Comparison of ENCODE assay signal across 8 cellular contexts in the genomic region with DNA sequence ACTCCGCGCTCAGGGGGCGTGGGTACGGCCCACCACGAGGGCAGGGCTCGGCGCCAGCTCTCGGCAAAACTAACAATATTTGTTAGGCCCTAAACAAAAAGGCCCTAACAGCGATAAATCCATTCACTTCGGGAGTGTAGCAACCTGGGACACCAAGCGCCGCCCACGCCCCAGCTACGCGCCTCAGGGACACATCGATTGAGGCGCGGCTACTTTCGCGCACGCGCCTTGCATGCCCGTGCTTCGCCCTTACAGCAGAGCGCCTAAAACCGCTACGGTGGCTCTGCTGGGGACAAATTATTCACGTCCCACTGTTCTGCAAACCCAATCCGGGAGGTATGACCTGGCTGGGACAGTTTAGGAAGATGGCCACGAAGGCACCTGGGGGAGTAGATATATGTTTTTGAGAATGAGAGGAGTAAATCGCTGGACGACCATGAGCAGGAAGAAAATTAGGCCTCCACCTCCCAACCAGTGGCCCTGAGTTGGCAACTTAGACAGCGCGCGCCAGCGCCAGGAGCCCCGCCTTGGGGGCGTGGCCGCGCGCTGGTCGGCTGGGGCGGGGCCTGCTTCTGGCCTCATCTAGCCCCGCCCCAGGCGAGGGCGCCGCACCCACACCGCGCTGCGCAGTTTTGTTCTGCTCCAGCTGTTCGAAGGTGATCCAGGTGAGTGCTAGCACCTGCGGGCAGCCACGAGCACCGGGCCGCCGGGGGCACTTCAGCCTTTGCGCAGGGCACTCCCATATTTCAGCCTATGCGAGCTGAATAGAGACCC. TPM values are rescaled to one million over a fixed set of nuclear protein-coding genes. Genes with fewer than 3 reads are reported as not detected.
DNase-seq lines count a peak whose midpoint lies in the region; ATAC-seq and TF ChIP-seq lines count a peak whose summit lies in the region.

TSS of gene MGST3 (plus strand) at position 606 of the 774 bp plus-strand sequence. CDS start 18,614 bp downstream, outside the sequence.

- TF ChIP-seq CTCF in AG04450 (IDR thresholded peaks at IDR 0.05; ENCODE audit: low read depth, low read length) = no peak
- no peak for TF ChIP-seq CTCF in VCaP (conservative IDR thresholded peaks at IDR 0.05)

- H3K27ac ChIP-seq in AG04450 (ENCODE audit: low read depth, low read length) (peak within 1 kb of the TSS; percentile 87), VCaP (peak within 1 kb of the TSS; percentile 93), iPS-18a (ENCODE audit: low read length) (peak within 1 kb of the TSS; percentile 80)

- POLR2A ChIA-PET in AG04450 (lab: Yijun Ruan, JAX) = no interaction called here

- CTCF ChIA-PET in AG04450 (lab: Charles Lee) = interaction anchor here (1.2 kb wide), 2 partner anchors 33 to 67 kb away, joined by 3 to 5 read pairs; no protein-coding TSS in a partner anchor

- ATAC-seq in GM18907 (IDR thresholded peaks at IDR 0.05; ENCODE audit: unreplicated experiment) (peak; percentile 88), HG03139 (IDR thresholded peaks at IDR 0.05; ENCODE audit: unreplicated experiment) (peak; percentile 79)

- peak within 1 kb of the TSS; percentile 92 for H3K4me3 ChIP-seq in AG04450 (ENCODE audit: low read depth, low read length)
- H3K4me3 ChIP-seq in iPS-18a (ENCODE audit: low read length) = peak within 1 kb of the TSS; percentile 61
- H3K4me3 ChIP-seq in skeletal muscle satellite cell (ENCODE audit: low read length) = peak within 1 kb of the TSS; percentile 99

- H3K27me3 ChIP-seq in AG04450 (ENCODE audit: control insufficient read depth, insufficient read depth, low read length) = peaks cover 3% of the 10 kb centered on the region
- peaks cover 16% of the 10 kb centered on the region for H3K27me3 ChIP-seq in iPS-18a (ENCODE audit: control insufficient read depth, insufficient read depth, low read length)
- H3K27me3 ChIP-seq in skeletal muscle satellite cell (ENCODE audit: control insufficient read depth, insufficient read depth, low read length) = no peaks in the 10 kb centered on the region

- H3K4me1 ChIP-seq in iPS-18a (ENCODE audit: control insufficient read depth, low read depth, low read length) (peaks cover 23% of the 10 kb centered on the region), skeletal muscle satellite cell (ENCODE audit: control insufficient read depth, insufficient read depth, low read length) (peaks cover 24% of the 10 kb centered on the region)

- H3K4me2 ChIP-seq in skeletal muscle satellite cell (ENCODE audit: low read length) = peak within 1 kb of the TSS; percentile 91

- in situ Hi-C loops in T47D (cut with HindIII; ENCODE audit: low pct_unique_long_range_greater_than_20kb, low sequenced_read_pairs) = no loop called here

- peak; percentile 87 for DNase-seq in AG04450 (ENCODE audit: low read depth, low spot score)
- peak; percentile 94 for DNase-seq in NCI-H2196 treated with DMSO at 0.1 percent for 48 hours (lab: John Stamatoyannopoulos, UW; ENCODE audit: unreplicated experiment)
- peak; percentile 95 to 99 for DNase-seq in T47D (ENCODE audit: low read depth in 1 of 2, low spot score in 1 of 2)

- H3K36me3 ChIP-seq in iPS-18a (ENCODE audit: control insufficient read depth, low read depth, low read length) = no peaks in the 10 kb centered on the region
- peaks cover 3% of the 10 kb centered on the region for H3K36me3 ChIP-seq in skeletal muscle satellite cell (ENCODE audit: insufficient read depth, low read length)

- H3K9me3 ChIP-seq in AG04450 (ENCODE audit: control insufficient read depth, insufficient read depth, low read length) = no peaks in the 10 kb centered on the region
- H3K9me3 ChIP-seq in iPS-18a (ENCODE audit: control insufficient read depth, low read depth, low read length) = no peaks in the 10 kb centered on the region
- H3K9me3 ChIP-seq in skeletal muscle satellite cell (replicated peaks; ENCODE audit: low read length) = no peaks in the 10 kb centered on the region

- peak within 1 kb of the TSS; percentile 85 for H3K9ac ChIP-seq in iPS-18a (ENCODE audit: low read length)
- peak within 1 kb of the TSS; percentile 96 for H3K9ac ChIP-seq in skeletal muscle satellite cell (ENCODE audit: low read depth, low read length)

RNA-seq across cellular contexts. Expression of gene MGST3, which starts in this region (rescaled TPM):
- polyA plus RNA-seq in AG04450 (2011; rRNA removed) = 242 and 252 TPM in 2 replicates
- polyA minus RNA-seq in AG04450 (2011; rRNA and poly(A)+ RNA removed) = 110 and 147 TPM in 2 replicates
- total RNA-seq in skeletal muscle satellite cell (2012; rRNA removed) = 99.4 and 122 TPM in 2 replicates

Comparison
In these comparisons a context has a peak if more than half of its experiments do, and no peak if none do; other contexts are left out.
1. Peak in every context shown above with its lines: DNase-seq, ATAC-seq, H3K4me3 ChIP-seq and H3K27ac ChIP-seq.